ENCODE assay signal across 10 cellular contexts in genomic region chr19:6076675-6077463, GRCh38. TPM values are rescaled to one million over a fixed set of nuclear protein-coding genes. Genes with fewer than 3 reads are reported as not detected.
A peak's percentile ranks its signal among the peaks of the same experiment; 100 is the strongest.
DNase-seq lines count a peak whose midpoint lies in the region; TF ChIP-seq lines count a peak whose summit lies in the region.
"Had no signal": no experiment of that assay in that cellular context is flagged by ENCODE, and none has a peak within 500 bp of the region (broad histone marks: within the 10 kb centered on the region; RNA-seq: fewer than 3 reads in every experiment).

No MANE protein-coding gene starts in this region.

- no peak overlapping the region for H4K5ac ChIP-seq in H9 (ENCODE audit: insufficient read length, low read depth, low read length)

- H2BK15ac ChIP-seq in H9 (ENCODE audit: low read depth, low read length): no peak overlapping the region

- no peak overlapping the region for H3K4ac ChIP-seq in H9 (ENCODE audit: low read depth, low read length)

- no peak overlapping the region for H2BK120ac ChIP-seq in H9 (ENCODE audit: low read depth, low read length, poor library complexity, severe bottlenecking)

- no peak overlapping the region for H4K8ac ChIP-seq in H9 (replicated peaks; ENCODE audit: insufficient read length, low read depth, low read length)

- TF ChIP-seq CTCF in AG04450 (IDR thresholded peaks at IDR 0.05; ENCODE audit: low read depth, low read length) (no peak), neural progenitor cell (IDR thresholded peaks at IDR 0.05) (no peak), H9 (conservative IDR thresholded peaks at IDR 0.05) (no peak)

- no peaks in the 10 kb centered on the region for H3K9me3 Mint-ChIP-seq in neural progenitor cell
- H3K9me3 Mint-ChIP-seq in H9: no peaks in the 10 kb centered on the region
- H3K9me3 Mint-ChIP-seq: CD8-positive, alpha-beta memory T cell had no signal

- H3K4me3 ChIP-seq in AG04450 (ENCODE audit: low read depth, low read length): peak overlapping the region; percentile 3; the same call in 1 of the 2 replicates
- H3K4me3 ChIP-seq in neural progenitor cell: no peak overlapping the region
- H3K4me3 ChIP-seq: heart left ventricle had no signal

- CTCF ChIA-PET in AG04450 (lab: Charles Lee): interaction anchor here (0.9 to 2.3 kb wide), 3 partner anchors 28 to 50 kb away, joined by 3 to 12 read pairs (median 3); no protein-coding TSS in a partner anchor

- H3K4me2 ChIP-seq in neural progenitor cell (no peak overlapping the region), H9 (ENCODE audit: insufficient read depth, insufficient read length, low read length) (no peak overlapping the region)

- H3K4me1 ChIP-seq in neural progenitor cell (no peaks in the 10 kb centered on the region), H9 (ENCODE audit: insufficient read depth, low read length) (no peaks in the 10 kb centered on the region; the same call in 1 of the 2 replicates)

- no peak overlapping the region for H3K23ac ChIP-seq in H9 (ENCODE audit: insufficient read length, low read depth, low read length)

- no peak overlapping the region for H2AFZ ChIP-seq in neural progenitor cell (replicated peaks)
- H2AFZ ChIP-seq in H9 (ENCODE audit: low read length): no peak overlapping the region

- H2BK12ac ChIP-seq in H9 (ENCODE audit: insufficient read length, low read depth, low read length): no peak overlapping the region

- DNase-seq in AG04450 (ENCODE audit: low read depth, low spot score) (peak; percentile 65), NCI-H226 (peak; percentile 88), dedifferentiated amniotic fluid mesenchymal stem cell (ENCODE audit: extremely low spot score) (peak; percentile 95), neural progenitor cell (ENCODE audit: low spot score) (no peak), H9 (no peak), NCI-H526 (lab: John Stamatoyannopoulos, UW) (no peak), head of caudate nucleus (no peak), T-helper 2 cell (no peak)
- DNase-seq: CD8-positive, alpha-beta memory T cell had no signal

- no peaks in the 10 kb centered on the region for H3F3A ChIP-seq in neural progenitor cell (ENCODE audit: low read depth)

- peaks cover 9% of the 10 kb centered on the region for H3K36me3 Mint-ChIP-seq in neural progenitor cell
- H3K36me3 Mint-ChIP-seq in H9 (ENCODE audit: insufficient read depth in 1 of 3, low read depth in 3 of 3): no peaks in the 10 kb centered on the region
- H3K36me3 Mint-ChIP-seq: CD8-positive, alpha-beta memory T cell had no signal

- H3K14ac ChIP-seq in H9 (ENCODE audit: insufficient read depth, low read length): no peak overlapping the region

- no peaks in the 10 kb centered on the region for H3K23me2 ChIP-seq in H9 (ENCODE audit: insufficient read length, low read depth, low read length, poor library complexity, severe bottlenecking)

- no peak overlapping the region for H2BK5ac ChIP-seq in H9 (ENCODE audit: insufficient read length, low read length)

- peak overlapping the region; percentile 87 for H3K27ac ChIP-seq in AG04450 (ENCODE audit: low read depth, low read length)
- no peak overlapping the region for H3K27ac ChIP-seq in neural progenitor cell
- H3K27ac ChIP-seq in H9 (ENCODE audit: insufficient read length, low read depth, low read length): no peak overlapping the region

- H3K27me3 ChIP-seq in AG04450 (ENCODE audit: control insufficient read depth, insufficient read depth, low read length) (no peaks in the 10 kb centered on the region), neural progenitor cell (no peaks in the 10 kb centered on the region), H9 (ENCODE audit: insufficient read depth, low read length) (no peaks in the 10 kb centered on the region)
- H3K27me3 ChIP-seq: heart left ventricle had no signal

- H3K56ac ChIP-seq in H9 (ENCODE audit: insufficient read length, low read depth, low read length): no peak overlapping the region

- WGBS in H9 (ENCODE audit: extremely low coverage, insufficient read length, low lambda C conversion rate): no CpG with 5 or more reads among the region's 13 CpGs

- H2BK20ac ChIP-seq in H9 (ENCODE audit: low read depth, low read length, poor library complexity, severe bottlenecking): no peak overlapping the region

- H4K20me1 ChIP-seq in neural progenitor cell (ENCODE audit: low read depth) (no peaks in the 10 kb centered on the region), H9 (ENCODE audit: control insufficient read depth, insufficient read depth, insufficient read length) (no peaks in the 10 kb centered on the region)

- no peak overlapping the region for H3K4me3 Mint-ChIP-seq in neural progenitor cell
- H3K4me3 Mint-ChIP-seq in H9: no peak overlapping the region
- H3K4me3 Mint-ChIP-seq: CD8-positive, alpha-beta memory T cell had no signal

- H3K9me3 ChIP-seq in AG04450 (ENCODE audit: control insufficient read depth, insufficient read depth, low read length): no peaks in the 10 kb centered on the region
- H3K9me3 ChIP-seq in neural progenitor cell (ENCODE audit: low read depth): no peaks in the 10 kb centered on the region
- H3K9me3 ChIP-seq in H9 (ENCODE audit: control insufficient read depth, low read depth, low read length): no peaks in the 10 kb centered on the region
- H3K9me3 ChIP-seq: heart left ventricle had no signal

- no peaks in the 10 kb centered on the region for H3K36me3 ChIP-seq in neural progenitor cell
- H3K36me3 ChIP-seq: heart left ventricle had no signal

- H4K91ac ChIP-seq in H9 (ENCODE audit: insufficient read length, low read depth, low read length): no peak overlapping the region

- H3K79me2 ChIP-seq in neural progenitor cell (ENCODE audit: low read depth) (no peaks in the 10 kb centered on the region), H9 (ENCODE audit: insufficient read depth, low read length) (no peaks in the 10 kb centered on the region)

- H2AK5ac ChIP-seq in H9 (ENCODE audit: insufficient read length, low read length): no peak overlapping the region

- no peak overlapping the region for H3T11ph ChIP-seq in H9 (ENCODE audit: low read length)

- POLR2A ChIA-PET in AG04450 (lab: Yijun Ruan, JAX): interaction anchor here (0.6 to 1.6 kb wide), 4 partner anchors 16 to 73 kb away, joined by 3 to 6 read pairs (median 6); no protein-coding TSS in a partner anchor

- H3K27ac Mint-ChIP-seq in neural progenitor cell (peak overlapping the region; percentile 42), H9 (no peak overlapping the region)
- H3K27ac Mint-ChIP-seq: CD8-positive, alpha-beta memory T cell had no signal

- H3K27me3 Mint-ChIP-seq in neural progenitor cell (ENCODE audit: insufficient read depth, low read depth) (no peaks in the 10 kb centered on the region), H9 (ENCODE audit: low read depth) (peaks cover 15% of the 10 kb centered on the region)

- H3K79me1 ChIP-seq in H9 (ENCODE audit: insufficient read depth, low read depth, low read length, poor library complexity, severe bottlenecking): no peaks in the 10 kb centered on the region

- intact Hi-C loops in head of caudate nucleus (cut with DNase I): no loop called here

- H3K18ac ChIP-seq in H9 (ENCODE audit: insufficient read length, low read depth, low read length): no peak overlapping the region

- H3K4me1 Mint-ChIP-seq in neural progenitor cell (peaks cover 45% of the 10 kb centered on the region), H9 (peaks cover 3 to 5% of the 10 kb centered on the region in 2 experiments)
- H3K4me1 Mint-ChIP-seq: CD8-positive, alpha-beta memory T cell had no signal

- H3K9ac ChIP-seq in neural progenitor cell: no peak overlapping the region
- H3K9ac ChIP-seq in H9 (ENCODE audit: extremely low read depth, insufficient read length, low read length): no peak overlapping the region

RNA-seq across cellular contexts. Expression of gene RFX2, which starts 33.4 kb away (rescaled TPM):
- polyA plus RNA-seq in AG04450 (2011; rRNA removed): 2.7 and 2.9 TPM in 2 replicates
- polyA minus RNA-seq in AG04450 (2011; rRNA and poly(A)+ RNA removed): 7.3 and 9.8 TPM in 2 replicates
- 6.2 and 11.0 TPM in 2 replicates for total RNA-seq in neural progenitor cell (ENCODE audit: low replicate concordance)
- 2.9 and 3.7 TPM in 2 replicates for total RNA-seq in H9 (2021)

RNA-seq across cellular contexts. Expression of gene ACSBG2, which starts 58.6 kb away (rescaled TPM):
- not detected in 2 replicates for polyA plus RNA-seq in AG04450 (2011; rRNA removed)
- not detected in 2 replicates for polyA minus RNA-seq in AG04450 (2011; rRNA and poly(A)+ RNA removed)
- total RNA-seq in neural progenitor cell (ENCODE audit: low replicate concordance): not detected in 2 replicates
- total RNA-seq in H9 (2021): not detected in 2 replicates
- total RNA-seq: CD8-positive, alpha-beta memory T cell; heart left ventricle had no signal
- polyA plus RNA-seq: CD8-positive, alpha-beta memory T cell; heart left ventricle had no signal

Comparison
In these comparisons a context has a peak if more than half of its experiments do, and no peak if none do; other contexts are left out.
1. DNase-seq: peak in AG04450 (single experiment), NCI-H226 (single experiment) and dedifferentiated amniotic fluid mesenchymal stem cell (single experiment); none in neural progenitor cell (single experiment), H9 (single experiment), NCI-H526 (0 of 2), head of caudate nucleus (0 of 42) and T-helper 2 cell (0 of 5).